Comparison of ENCODE assay signal across 22 cellular contexts in the genomic region with DNA sequence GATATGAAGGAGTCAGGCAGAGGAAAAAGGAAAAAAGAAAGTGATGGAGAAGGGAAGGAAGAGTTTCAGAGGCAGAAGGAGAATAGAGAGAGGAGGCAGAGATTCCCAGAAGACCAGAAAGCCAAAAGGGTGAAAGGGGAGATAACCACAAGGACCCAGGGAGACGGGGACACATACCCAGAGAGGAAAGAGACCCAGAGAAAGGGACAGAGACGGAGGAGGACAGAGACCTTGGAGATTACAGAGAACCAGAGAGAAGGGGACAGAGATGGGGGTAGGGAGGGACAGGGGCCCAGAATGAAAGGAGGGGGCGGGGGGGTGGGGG. TPM values are rescaled to one million over a fixed set of nuclear protein-coding genes. Genes with fewer than 3 reads are reported as not detected.
DNase-seq lines count a peak whose midpoint lies in the region; ATAC-seq and TF ChIP-seq lines count a peak whose summit lies in the region.
"Had no signal": no experiment of that assay in that cellular context is flagged by ENCODE, and none has a peak within 500 bp of the region (broad histone marks: within the 10 kb centered on the region; RNA-seq: fewer than 3 reads in every experiment).

No MANE protein-coding gene starts in this region.

- 0 out of 2 replicates have a peak overlapping the region, but pooled peaks have one; percentile 19 for H2AFZ ChIP-seq in OCI-LY7 (ENCODE audit: low read length)

- H4K20me1 ChIP-seq in OCI-LY7 (ENCODE audit: insufficient read depth, low read length) = no peaks in the 10 kb centered on the region

- H3K79me2 ChIP-seq in OCI-LY7 (ENCODE audit: insufficient read depth, low read depth, low read length) = no peaks in the 10 kb centered on the region

- no peak overlapping the region for H3K4me3 ChIP-seq in OCI-LY7 (ENCODE audit: low read depth, low read length, poor library complexity, severe bottlenecking)

- DNase-seq in activated naive CD8-positive, alpha-beta T cell treated with anti-CD3 and anti-CD28 coated beads, Interleukin-2, amount 10 ng/mL, durations not matched to agents 7 days and 5 days = no peak
- DNase-seq in activated naive CD8-positive, alpha-beta T cell treated with anti-CD3 and anti-CD28 coated beads for 36 hours = no peak
- DNase-seq in OCI-LY7 (ENCODE audit: low spot score) = no peak
- no peak for DNase-seq in glutamatergic neuron
- no peak for DNase-seq in stimulated activated naive B cell treated with anti-CD40 and anti-IgM and Interleukin-4, amounts not matched to agents 10 μg/mL and 1 μg/mL and 100 μg/mL, for 72 hours
- DNase-seq in SIG-M5 treated with dmso at 0.1 percent for 504 hours (lab: John Stamatoyannopoulos, UW; ENCODE audit: unreplicated experiment) = no peak
- DNase-seq in progenitor cell of endocrine pancreas (ENCODE audit: low spot score, unreplicated experiment) = no peak
- no peak for DNase-seq in NCI-H69 (lab: John Stamatoyannopoulos, UW)
- DNase-seq: COR-L47; effector CD4-positive, alpha-beta T cell; HCEC 1CT; NCI-H2081 treated with DMSO at 0.1 percent for 48 hours; sigmoid colon had no signal

- H3K4me1 Mint-ChIP-seq in activated naive CD8-positive, alpha-beta T cell treated with anti-CD3 and anti-CD28 coated beads, Interleukin-2, amount 10 ng/mL, durations not matched to agents 7 days and 5 days = peaks cover 40% of the 10 kb centered on the region
- H3K4me1 Mint-ChIP-seq in activated naive CD8-positive, alpha-beta T cell treated with anti-CD3 and anti-CD28 coated beads for 36 hours = peaks cover 28% of the 10 kb centered on the region
- H3K4me1 Mint-ChIP-seq in glutamatergic neuron (ENCODE audit: low read depth, unreplicated experiment) (peaks cover 33% of the 10 kb centered on the region), progenitor cell of endocrine pancreas (ENCODE audit: low read depth) (peaks cover 7% of the 10 kb centered on the region)
- peaks cover 42 to 65% of the 10 kb centered on the region in 2 donors for H3K4me1 Mint-ChIP-seq in stimulated activated naive B cell treated with anti-CD40 and anti-IgM and Interleukin-4, amounts not matched to agents 10 μg/mL and 1 μg/mL and 100 μg/mL, for 72 hours

- ATAC-seq in activated naive CD8-positive, alpha-beta T cell treated with anti-CD3 and anti-CD28 coated beads, Interleukin-2, amount 10 ng/mL, durations not matched to agents 7 days and 5 days (ENCODE audit: low read depth) = no peak
- no peak for ATAC-seq in stimulated activated naive B cell treated with anti-CD40 and anti-IgM and Interleukin-4, amounts not matched to agents 10 μg/mL and 1 μg/mL and 100 μg/mL, for 72 hours (replicated peaks)

- no peaks in the 10 kb centered on the region for H3K9me2 ChIP-seq in OCI-LY7 (ENCODE audit: insufficient read depth, low read length)

- peak overlapping the region; percentile 59 for H3K4me3 Mint-ChIP-seq in activated naive CD8-positive, alpha-beta T cell treated with anti-CD3 and anti-CD28 coated beads, Interleukin-2, amount 10 ng/mL, durations not matched to agents 7 days and 5 days
- no peak overlapping the region for H3K4me3 Mint-ChIP-seq in activated naive CD8-positive, alpha-beta T cell treated with anti-CD3 and anti-CD28 coated beads for 36 hours
- peak overlapping the region; percentile 67 for H3K4me3 Mint-ChIP-seq in glutamatergic neuron (ENCODE audit: unreplicated experiment)
- peak overlapping the region; percentile 47 to 66 for H3K4me3 Mint-ChIP-seq in stimulated activated naive B cell treated with anti-CD40 and anti-IgM and Interleukin-4, amounts not matched to agents 10 μg/mL and 1 μg/mL and 100 μg/mL, for 72 hours
- no peak overlapping the region for H3K4me3 Mint-ChIP-seq in progenitor cell of endocrine pancreas (ENCODE audit: low read depth)

- H3K27ac ChIP-seq in OCI-LY7 (ENCODE audit: low read depth, low read length, poor library complexity, severe bottlenecking) = no peak overlapping the region
- H3K27ac ChIP-seq: esophagus muscularis mucosa, gastroesophageal sphincter, sigmoid colon, tibial nerve had no signal

- H3K4me1 ChIP-seq in OCI-LY7 (ENCODE audit: insufficient read depth, low read length, poor library complexity, severe bottlenecking) = peaks cover 64% of the 10 kb centered on the region

- CTCF ChIA-PET in OCI-LY7 (lab: Charles Lee; ENCODE audit: unreplicated experiment) = interaction anchor here (0.9 kb wide), 1 partner anchor 11 kb away, joined by 3 read pairs; no protein-coding TSS in a partner anchor

- H3K27ac Mint-ChIP-seq in activated naive CD8-positive, alpha-beta T cell treated with anti-CD3 and anti-CD28 coated beads, Interleukin-2, amount 10 ng/mL, durations not matched to agents 7 days and 5 days = no peak overlapping the region
- no peak overlapping the region for H3K27ac Mint-ChIP-seq in activated naive CD8-positive, alpha-beta T cell treated with anti-CD3 and anti-CD28 coated beads for 36 hours
- H3K27ac Mint-ChIP-seq in glutamatergic neuron (ENCODE audit: unreplicated experiment) (peak overlapping the region; percentile 50), progenitor cell of endocrine pancreas (no peak overlapping the region)
- H3K27ac Mint-ChIP-seq in stimulated activated naive B cell treated with anti-CD40 and anti-IgM and Interleukin-4, amounts not matched to agents 10 μg/mL and 1 μg/mL and 100 μg/mL, for 72 hours = peak overlapping the region; percentile 34
- H3K27ac Mint-ChIP-seq: activated CD4-positive, alpha-beta T cell treated with anti-CD3 and anti-CD28 coated beads for 36 hours had no signal

- intact Hi-C loops in OCI-LY7 (cut with micrococcal nuclease; ENCODE audit: unreplicated experiment) = no loop called here

- H3K4me2 ChIP-seq in OCI-LY7 (ENCODE audit: low read length) = peak overlapping the region; percentile 68

- no TSS peak for BruUV-seq in OCI-LY7 (replicated peaks; lab: Mats Ljungman, UMichigan)

- no peaks in the 10 kb centered on the region for H3K36me3 Mint-ChIP-seq in activated naive CD8-positive, alpha-beta T cell treated with anti-CD3 and anti-CD28 coated beads, Interleukin-2, amount 10 ng/mL, durations not matched to agents 7 days and 5 days
- no peaks in the 10 kb centered on the region for H3K36me3 Mint-ChIP-seq in activated naive CD8-positive, alpha-beta T cell treated with anti-CD3 and anti-CD28 coated beads for 36 hours
- H3K36me3 Mint-ChIP-seq in glutamatergic neuron (ENCODE audit: unreplicated experiment) (no peaks in the 10 kb centered on the region), progenitor cell of endocrine pancreas (ENCODE audit: insufficient read depth) (no peaks in the 10 kb centered on the region)
- H3K36me3 Mint-ChIP-seq in stimulated activated naive B cell treated with anti-CD40 and anti-IgM and Interleukin-4, amounts not matched to agents 10 μg/mL and 1 μg/mL and 100 μg/mL, for 72 hours = peaks cover 0 to 1% of the 10 kb centered on the region in 2 donors

- POLR2A ChIA-PET in activated naive CD8-positive, alpha-beta T cell treated with anti-CD3 and anti-CD28 coated beads, Interleukin-2, amount 10 ng/mL, durations not matched to agents 7 days and 5 days (lab: Charles Lee) = interaction anchor here (1.5 kb wide), 1 partner anchor 9 kb away, joined by 4 read pairs; no protein-coding TSS in a partner anchor
- POLR2A ChIA-PET in OCI-LY7 (lab: Charles Lee) = interaction anchor here (0.5 to 0.8 kb wide), 2 partner anchors 10 to 68 kb away, joined by 3 read pairs; no protein-coding TSS in a partner anchor

- TF ChIP-seq CTCF in OCI-LY7 (conservative IDR thresholded peaks at IDR 0.05; ENCODE audit: low read length) (no peak), glutamatergic neuron (IDR thresholded peaks at IDR 0.05; ENCODE audit: partially characterized antibody, unreplicated experiment) (no peak), progenitor cell of endocrine pancreas (IDR thresholded peaks at IDR 0.05; ENCODE audit: unreplicated experiment) (no peak)

- H3K27me3 Mint-ChIP-seq in activated naive CD8-positive, alpha-beta T cell treated with anti-CD3 and anti-CD28 coated beads, Interleukin-2, amount 10 ng/mL, durations not matched to agents 7 days and 5 days = peaks cover 86% of the 10 kb centered on the region
- peaks cover 88% of the 10 kb centered on the region for H3K27me3 Mint-ChIP-seq in activated naive CD8-positive, alpha-beta T cell treated with anti-CD3 and anti-CD28 coated beads for 36 hours
- H3K27me3 Mint-ChIP-seq in glutamatergic neuron (ENCODE audit: unreplicated experiment) (peaks cover 26% of the 10 kb centered on the region), progenitor cell of endocrine pancreas (peaks cover 95% of the 10 kb centered on the region)
- H3K27me3 Mint-ChIP-seq in stimulated activated naive B cell treated with anti-CD40 and anti-IgM and Interleukin-4, amounts not matched to agents 10 μg/mL and 1 μg/mL and 100 μg/mL, for 72 hours = peaks cover 90 to 98% of the 10 kb centered on the region in 2 donors

- no peaks in the 10 kb centered on the region for H3K9me3 Mint-ChIP-seq in activated naive CD8-positive, alpha-beta T cell treated with anti-CD3 and anti-CD28 coated beads, Interleukin-2, amount 10 ng/mL, durations not matched to agents 7 days and 5 days
- H3K9me3 Mint-ChIP-seq in activated naive CD8-positive, alpha-beta T cell treated with anti-CD3 and anti-CD28 coated beads for 36 hours = no peaks in the 10 kb centered on the region
- H3K9me3 Mint-ChIP-seq in glutamatergic neuron (ENCODE audit: unreplicated experiment) = peaks cover 11% of the 10 kb centered on the region
- H3K9me3 Mint-ChIP-seq in stimulated activated naive B cell treated with anti-CD40 and anti-IgM and Interleukin-4, amounts not matched to agents 10 μg/mL and 1 μg/mL and 100 μg/mL, for 72 hours = no peaks in the 10 kb centered on the region
- H3K9me3 Mint-ChIP-seq in progenitor cell of endocrine pancreas (ENCODE audit: low read depth) = no peaks in the 10 kb centered on the region

- no peaks in the 10 kb centered on the region for H3K9me3 ChIP-seq in OCI-LY7 (ENCODE audit: low read length)
- H3K9me3 ChIP-seq: esophagus muscularis mucosa, gastroesophageal sphincter, sigmoid colon, tibial nerve had no signal

- H3K36me3 ChIP-seq in OCI-LY7 (ENCODE audit: insufficient read depth, low read length) = no peaks in the 10 kb centered on the region
- H3K36me3 ChIP-seq: esophagus muscularis mucosa, gastroesophageal sphincter, sigmoid colon, tibial nerve had no signal

RNA-seq across cellular contexts. Expression of a gene that starts 1.4 kb away (rescaled TPM):
- not detected for total RNA-seq in activated naive CD8-positive, alpha-beta T cell treated with anti-CD3 and anti-CD28 coated beads, Interleukin-2, amount 10 ng/mL, durations not matched to agents 7 days and 5 days
- total RNA-seq in activated naive CD8-positive, alpha-beta T cell treated with anti-CD3 and anti-CD28 coated beads for 36 hours = not detected
- 0.66 TPM in 1 of 2 replicates, not detected in the other for total RNA-seq in OCI-LY7 (2014; rRNA removed; shearing (Covaris generic))
- 1.7 TPM in 1 of 2 replicates, not detected in the other for total RNA-seq in OCI-LY7 (2022)
- total RNA-seq in glutamatergic neuron (ENCODE audit: unreplicated experiment) = 2.5 TPM
- not detected in 2 replicates for total RNA-seq in progenitor cell of endocrine pancreas
- total RNA-seq: activated CD4-positive, alpha-beta T cell treated with anti-CD3 and anti-CD28 coated beads for 36 hours; chondrocyte; esophagus muscularis mucosa; gastroesophageal sphincter; LHCN-M2; myocyte; NCI-H460; RPMI7951; sigmoid colon; tibial nerve had no signal

RNA-seq across cellular contexts. Expression of a gene that starts 3.3 kb away (rescaled TPM):
- total RNA-seq in activated naive CD8-positive, alpha-beta T cell treated with anti-CD3 and anti-CD28 coated beads, Interleukin-2, amount 10 ng/mL, durations not matched to agents 7 days and 5 days = not detected
- total RNA-seq in activated naive CD8-positive, alpha-beta T cell treated with anti-CD3 and anti-CD28 coated beads for 36 hours = not detected
- not detected in 2 replicates for total RNA-seq in OCI-LY7 (2014; rRNA removed; shearing (Covaris generic))
- total RNA-seq in OCI-LY7 (2022) (not detected in 2 replicates), glutamatergic neuron (ENCODE audit: unreplicated experiment) (0.88 TPM), progenitor cell of endocrine pancreas (not detected in 2 replicates)
- total RNA-seq: activated CD4-positive, alpha-beta T cell treated with anti-CD3 and anti-CD28 coated beads for 36 hours; chondrocyte; esophagus muscularis mucosa; gastroesophageal sphincter; LHCN-M2; myocyte; NCI-H460; RPMI7951; sigmoid colon; tibial nerve had no signal

RNA-seq across cellular contexts. Expression of a gene that starts 19.5 kb away (rescaled TPM):
- total RNA-seq in activated naive CD8-positive, alpha-beta T cell treated with anti-CD3 and anti-CD28 coated beads, Interleukin-2, amount 10 ng/mL, durations not matched to agents 7 days and 5 days = under 1 TPM; 0.14 to 0.25 TPM
- total RNA-seq in activated naive CD8-positive, alpha-beta T cell treated with anti-CD3 and anti-CD28 coated beads for 36 hours = not detected
- 0.13 and 1.3 TPM in 2 replicates for total RNA-seq in OCI-LY7 (2014; rRNA removed; shearing (Covaris generic))
- total RNA-seq in OCI-LY7 (2022) = 1.3 and 1.5 TPM in 2 replicates
- 188 TPM for total RNA-seq in glutamatergic neuron (ENCODE audit: unreplicated experiment)
- 0.29 TPM in 2 replicates for total RNA-seq in progenitor cell of endocrine pancreas
- total RNA-seq: NCI-H460 had no signal

RNA-seq across cellular contexts. Expression of a gene that starts 29.8 kb away (rescaled TPM):
- 100 to 1,000 TPM; 143 to 148 TPM for total RNA-seq in activated naive CD8-positive, alpha-beta T cell treated with anti-CD3 and anti-CD28 coated beads, Interleukin-2, amount 10 ng/mL, durations not matched to agents 7 days and 5 days
- total RNA-seq in activated naive CD8-positive, alpha-beta T cell treated with anti-CD3 and anti-CD28 coated beads for 36 hours = 100 to 1,000 TPM; 140 to 141 TPM
- total RNA-seq in OCI-LY7 (2014; rRNA removed; shearing (Covaris generic)) = 114 and 117 TPM in 2 replicates
- total RNA-seq in OCI-LY7 (2022) = 93.2 and 95.5 TPM in 2 replicates
- total RNA-seq in glutamatergic neuron (ENCODE audit: unreplicated experiment) = 104 TPM
- total RNA-seq in progenitor cell of endocrine pancreas = 125 TPM in 2 replicates

RNA-seq across cellular contexts. Expression of a gene that starts 31.2 kb away (rescaled TPM):
- 10 to 100 TPM; 41.8 to 42.9 TPM for total RNA-seq in activated naive CD8-positive, alpha-beta T cell treated with anti-CD3 and anti-CD28 coated beads, Interleukin-2, amount 10 ng/mL, durations not matched to agents 7 days and 5 days
- 10 to 100 TPM; 34.4 to 42.0 TPM for total RNA-seq in activated naive CD8-positive, alpha-beta T cell treated with anti-CD3 and anti-CD28 coated beads for 36 hours
- total RNA-seq in OCI-LY7 (2014; rRNA removed; shearing (Covaris generic)) = 39.5 and 55.4 TPM in 2 replicates
- total RNA-seq in OCI-LY7 (2022) (26.0 and 30.6 TPM in 2 replicates), glutamatergic neuron (ENCODE audit: unreplicated experiment) (28.6 TPM), progenitor cell of endocrine pancreas (44.2 and 46.0 TPM in 2 replicates)

Comparison
In these comparisons a context has a peak if more than half of its experiments do, and no peak if none do; other contexts are left out.
1. H3K4me3 Mint-ChIP-seq: peak in activated naive CD8-positive, alpha-beta T cell treated with anti-CD3 and anti-CD28 coated beads, Interleukin-2, amount 10 ng/mL, durations not matched to agents 7 days and 5 days (single experiment), glutamatergic neuron (single experiment) and stimulated activated naive B cell treated with anti-CD40 and anti-IgM and Interleukin-4, amounts not matched to agents 10 μg/mL and 1 μg/mL and 100 μg/mL, for 72 hours (2 of 2); none in activated naive CD8-positive, alpha-beta T cell treated with anti-CD3 and anti-CD28 coated beads for 36 hours (single experiment) and progenitor cell of endocrine pancreas (single experiment).
2. H3K27ac Mint-ChIP-seq: peak in glutamatergic neuron (single experiment) and stimulated activated naive B cell treated with anti-CD40 and anti-IgM and Interleukin-4, amounts not matched to agents 10 μg/mL and 1 μg/mL and 100 μg/mL, for 72 hours (single experiment); none in activated naive CD8-positive, alpha-beta T cell treated with anti-CD3 and anti-CD28 coated beads, Interleukin-2, amount 10 ng/mL, durations not matched to agents 7 days and 5 days (single experiment), activated naive CD8-positive, alpha-beta T cell treated with anti-CD3 and anti-CD28 coated beads for 36 hours (single experiment) and progenitor cell of endocrine pancreas (single experiment).
3. RNA of a gene that starts 19.5 kb away (total RNA-seq): 188 TPM in glutamatergic neuron (single experiment); 0.13 to 1.5 TPM in OCI-LY7, 0.29 TPM in progenitor cell of endocrine pancreas, 0.14 to 0.25 TPM in activated naive CD8-positive, alpha-beta T cell treated with anti-CD3 and anti-CD28 coated beads, Interleukin-2, amount 10 ng/mL, durations not matched to agents 7 days and 5 days and not detected in activated naive CD8-positive, alpha-beta T cell treated with anti-CD3 and anti-CD28 coated beads for 36 hours; every median in the first group is over 10 times any median in the second.